ENCODE assay signal across 26 cellular contexts in the genomic region with DNA sequence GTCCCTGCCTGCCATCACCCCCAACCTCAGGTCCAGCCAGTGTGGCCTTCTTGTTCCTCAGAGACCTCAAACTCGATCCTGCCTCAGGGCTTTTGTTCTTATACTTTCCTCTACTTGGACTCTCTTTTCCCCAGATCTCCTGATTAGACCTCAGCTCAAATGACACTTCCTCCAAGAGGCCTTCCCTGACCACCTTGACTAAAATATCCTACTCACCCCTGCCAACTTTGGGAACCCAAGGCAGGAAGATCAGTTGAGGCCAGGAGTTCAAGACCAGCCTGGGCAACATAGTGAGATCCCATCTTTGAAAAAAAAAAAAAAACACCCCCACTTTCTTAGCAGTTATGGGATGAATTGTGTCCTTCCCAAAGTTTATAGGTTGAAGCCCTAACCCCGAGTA.
DNase-seq lines count a peak whose midpoint lies in the region; ATAC-seq and TF ChIP-seq lines count a peak whose summit lies in the region.
"Had no signal": no experiment of that assay in that cellular context is flagged by ENCODE, and none has a peak within 500 bp of the region (broad histone marks: within the 10 kb centered on the region; RNA-seq: fewer than 3 reads in every experiment).

No MANE protein-coding gene starts in this region.

- H2BK20ac ChIP-seq in IMR-90 (ENCODE audit: low read depth, low read length), result no peak overlapping the region

- peaks cover 0 to 13% (median 5%) of the 10 kb centered on the region in 7 donors for H3K9me3 Mint-ChIP-seq in CD4-positive, CD25-positive, alpha-beta regulatory T cell
- H3K9me3 Mint-ChIP-seq in endodermal cell, result peaks cover 15% of the 10 kb centered on the region
- H3K9me3 Mint-ChIP-seq in naive thymus-derived CD8-positive, alpha-beta T cell, result peaks cover 0 to 10% (median 4%) of the 10 kb centered on the region in 9 donors

- no peak overlapping the region for H3K4me3 Mint-ChIP-seq in CD4-positive, CD25-positive, alpha-beta regulatory T cell
- no peak overlapping the region for H3K4me3 Mint-ChIP-seq in endodermal cell
- no peak overlapping the region for H3K4me3 Mint-ChIP-seq in naive thymus-derived CD8-positive, alpha-beta T cell
- H3K4me3 Mint-ChIP-seq: CD8-positive, alpha-beta T cell; T-cell had no signal

- H3K23ac ChIP-seq in IMR-90 (ENCODE audit: low read depth, low read length), result no peak overlapping the region

- no peak for TF ChIP-seq RAD21 in IMR-90 (IDR thresholded peaks at IDR 0.05; ENCODE audit: low read length)

- no peak overlapping the region for H3K4me3 ChIP-seq in CD4-positive, CD25-positive, alpha-beta regulatory T cell (ENCODE audit: low read depth, low read length)
- H3K4me3 ChIP-seq in IMR-90 (ENCODE audit: insufficient read depth, low read depth, low read length) (no peak overlapping the region), OCI-LY7 (ENCODE audit: low read depth, low read length, poor library complexity, severe bottlenecking) (peak overlapping the region; percentile 38), endodermal cell (ENCODE audit: low read length) (no peak overlapping the region), colonic mucosa (no peak overlapping the region)
- H3K4me3 ChIP-seq: BLaER1 treated with 17β-estradiol and CSF1 and Interleukin-3, amounts not matched to agents 10 nM and 100 nM; PC-9; SJSA1 had no signal

- 60% methylated on average over 2 of the region's 2 CpGs; no CpG with 5 or more reads in 1 of the 2 experiments for WGBS in IMR-90 (ENCODE audit: extremely low coverage in 2 of 2, insufficient read length in 1 of 2), 2 experiments
- 91 to 92% methylated on average over 2 of the region's 2 CpGs for WGBS in endodermal cell (ENCODE audit: insufficient coverage in 1 of 2, insufficient read length in 1 of 2), 2 experiments

- no peak overlapping the region for H2AFZ ChIP-seq in IMR-90 (replicated peaks; ENCODE audit: low read length, poor library complexity)
- no peak overlapping the region; the same call in 1 of the 2 replicates for H2AFZ ChIP-seq in OCI-LY7 (ENCODE audit: low read length)

- H3K27ac ChIP-seq in CD4-positive, CD25-positive, alpha-beta regulatory T cell (ENCODE audit: insufficient read depth, low read length, poor library complexity, severe bottlenecking), result no peak overlapping the region
- no peak overlapping the region for H3K27ac ChIP-seq in IMR-90 (ENCODE audit: insufficient read depth, low read length)
- peak overlapping the region; percentile 97 for H3K27ac ChIP-seq in OCI-LY7 (ENCODE audit: low read depth, low read length, poor library complexity, severe bottlenecking)
- no peak overlapping the region for H3K27ac ChIP-seq in endodermal cell (ENCODE audit: low read depth, low read length)
- no peak overlapping the region for H3K27ac ChIP-seq in colonic mucosa
- H3K27ac ChIP-seq in substantia nigra (ENCODE audit: low read depth, low read length, poor library complexity, severe bottlenecking), result no peak overlapping the region
- H3K27ac ChIP-seq: BLaER1 treated with 17β-estradiol and CSF1 and Interleukin-3, amounts not matched to agents 10 nM and 100 nM; PC-9; SJSA1 had no signal

- H3K9me2 ChIP-seq in OCI-LY7 (ENCODE audit: insufficient read depth, low read length), result no peaks in the 10 kb centered on the region

- no peak overlapping the region for H2AK9ac ChIP-seq in IMR-90 (replicated peaks; ENCODE audit: low read depth, low read length, poor library complexity)

- no peaks in the 10 kb centered on the region for H3K27me3 ChIP-seq in CD4-positive, CD25-positive, alpha-beta regulatory T cell (ENCODE audit: control insufficient read depth, insufficient read depth, low read length)
- H3K27me3 ChIP-seq in IMR-90 (ENCODE audit: control insufficient read depth, insufficient read depth, low read length) (no peaks in the 10 kb centered on the region), endodermal cell (ENCODE audit: control insufficient read depth, insufficient read depth, low read length, poor library complexity, severe bottlenecking) (no peaks in the 10 kb centered on the region), colonic mucosa (no peaks in the 10 kb centered on the region)
- H3K27me3 ChIP-seq: BLaER1 treated with 17β-estradiol and CSF1 and Interleukin-3, amounts not matched to agents 10 nM and 100 nM; SJSA1 had no signal

- peak overlapping the region; percentile 13 for H2AK5ac ChIP-seq in IMR-90 (ENCODE audit: low read depth, low read length)

- no TSS peak for BruUV-seq in IMR-90 (replicated peaks; lab: Mats Ljungman, UMichigan)
- BruUV-seq in OCI-LY7 (replicated peaks; lab: Mats Ljungman, UMichigan), result no TSS peak

- H3K36me3 ChIP-seq in CD4-positive, CD25-positive, alpha-beta regulatory T cell (ENCODE audit: control insufficient read depth, insufficient read depth, low read length), result no peaks in the 10 kb centered on the region
- H3K36me3 ChIP-seq in IMR-90 (ENCODE audit: control insufficient read depth, insufficient read depth, low read length) (no peaks in the 10 kb centered on the region), OCI-LY7 (ENCODE audit: insufficient read depth, low read length) (no peaks in the 10 kb centered on the region; the same call in 1 of the 2 replicates), endodermal cell (ENCODE audit: control insufficient read depth, insufficient read depth, low read length) (no peaks in the 10 kb centered on the region), colonic mucosa (no peaks in the 10 kb centered on the region)
- H3K36me3 ChIP-seq: BLaER1 treated with 17β-estradiol and CSF1 and Interleukin-3, amounts not matched to agents 10 nM and 100 nM; SJSA1 had no signal

- peaks cover 0 to 3% of the 10 kb centered on the region in 2 experiments; a peak in 1 of 4 replicates for H3K79me1 ChIP-seq in IMR-90 (ENCODE audit: low read depth in 1 of 2, low read length in 2 of 2)

- TF ChIP-seq CTCF in IMR-90 (conservative IDR thresholded peaks at IDR 0.05; ENCODE audit: low read depth, low read length) (no peak), OCI-LY7 (conservative IDR thresholded peaks at IDR 0.05; ENCODE audit: low read length) (no peak), endodermal cell (conservative IDR thresholded peaks at IDR 0.05) (no peak), colonic mucosa (IDR thresholded peaks at IDR 0.05) (no peak)

- no peak overlapping the region for H3K14ac ChIP-seq in IMR-90 (replicated peaks; ENCODE audit: low read depth, low read length)

- no peak overlapping the region for H2BK15ac ChIP-seq in IMR-90 (ENCODE audit: low read depth, low read length)

- CTCF ChIA-PET in IMR-90 (lab: Yijun Ruan, JAX), result no interaction called here
- CTCF ChIA-PET in OCI-LY7 (lab: Charles Lee; ENCODE audit: unreplicated experiment), result interaction anchor here (1.4 kb wide), 1 partner anchor 22 kb away, joined by 7 read pairs; no protein-coding TSS in a partner anchor

- DNase-seq in CD4-positive, CD25-positive, alpha-beta regulatory T cell, result no peak
- DNase-seq in IMR-90, result no peak
- DNase-seq in OCI-LY7 (ENCODE audit: low spot score), result no peak
- no peak for DNase-seq in endodermal cell
- no peak for DNase-seq in naive thymus-derived CD8-positive, alpha-beta T cell
- no peak for DNase-seq in cerebellar cortex (ENCODE audit: low spot score)
- DNase-seq in colonic mucosa, result no peak
- DNase-seq in substantia nigra (lab: John Stamatoyannopoulos, UW), result no peak
- DNase-seq: AML-193; CD8-positive, alpha-beta T cell; DMS 273 treated with DMSO at 0.1 percent for 48 hours; DMS79; EL; GDM1; HCEC 1CT; NCI-H1105 treated with DMSO at 0.1 percent for 48 hours; NCI-H146; NCI-H1930; NCI-H2107; NCI-H524; NCI-H748 treated with DMSO at 0.1 percent for 48 hours; PC-9; Right ventricle myocardium superior; T-cell had no signal

- no peak overlapping the region for H3K56ac ChIP-seq in IMR-90 (ENCODE audit: extremely low read depth, insufficient read depth, low read length)

- in situ Hi-C loops in IMR-90 (cut with MboI; ENCODE audit: low sequenced_read_pairs), result no loop called here

- H3K9me1 ChIP-seq in IMR-90 (ENCODE audit: insufficient read depth, low read length), result peaks cover 8% of the 10 kb centered on the region

- TF ChIP-seq POLR2A in IMR-90 (IDR thresholded peaks at IDR 0.05; ENCODE audit: low read depth, low read length), result no peak

- no peaks in the 10 kb centered on the region for H3K4me1 ChIP-seq in CD4-positive, CD25-positive, alpha-beta regulatory T cell (ENCODE audit: control insufficient read depth, insufficient read depth, low read length, poor library complexity, severe bottlenecking)
- H3K4me1 ChIP-seq in IMR-90 (ENCODE audit: control insufficient read depth, insufficient read depth, low read length) (peaks cover 14% of the 10 kb centered on the region), OCI-LY7 (ENCODE audit: insufficient read depth, low read length, poor library complexity, severe bottlenecking) (peaks cover 92% of the 10 kb centered on the region), endodermal cell (ENCODE audit: control insufficient read depth, insufficient read depth, low read length) (peaks cover 5% of the 10 kb centered on the region), colonic mucosa (no peaks in the 10 kb centered on the region)

- H2BK5ac ChIP-seq in IMR-90 (ENCODE audit: low read depth, low read length, poor library complexity, severe bottlenecking), result no peak overlapping the region

- peaks cover 9% of the 10 kb centered on the region for H3K27me3 Mint-ChIP-seq in CD4-positive, CD25-positive, alpha-beta regulatory T cell
- no peaks in the 10 kb centered on the region for H3K27me3 Mint-ChIP-seq in endodermal cell (ENCODE audit: insufficient read depth)
- H3K27me3 Mint-ChIP-seq in naive thymus-derived CD8-positive, alpha-beta T cell, result peaks cover 0 to 3% (median 0%) of the 10 kb centered on the region in 5 donors
- H3K27me3 Mint-ChIP-seq: T-cell had no signal

- H3K9me3 ChIP-seq in CD4-positive, CD25-positive, alpha-beta regulatory T cell (ENCODE audit: control insufficient read depth in 2 of 2, low read length in 2 of 2), result peaks cover 0 to 5% of the 10 kb centered on the region in 2 experiments
- H3K9me3 ChIP-seq in IMR-90 (ENCODE audit: control insufficient read depth, insufficient read depth, low read length), result peaks cover 1% of the 10 kb centered on the region; the same call in 1 of the 2 replicates
- peaks cover 14% of the 10 kb centered on the region; the same call in 1 of the 2 replicates for H3K9me3 ChIP-seq in OCI-LY7 (ENCODE audit: low read length)
- H3K9me3 ChIP-seq in endodermal cell (ENCODE audit: control insufficient read depth, low read length), result peaks cover under 1% of the 10 kb centered on the region
- H3K9me3 ChIP-seq in colonic mucosa, result no peaks in the 10 kb centered on the region
- H3K9me3 ChIP-seq: SJSA1 had no signal

- peak overlapping the region in 2 of 3 donors; percentile 8 to 62 for H3K27ac Mint-ChIP-seq in CD4-positive, CD25-positive, alpha-beta regulatory T cell
- peak overlapping the region; percentile 16 for H3K27ac Mint-ChIP-seq in endodermal cell
- H3K27ac Mint-ChIP-seq in naive thymus-derived CD8-positive, alpha-beta T cell, result peak overlapping the region in 2 of 10 donors; percentile 59 to 73
- H3K27ac Mint-ChIP-seq: CD8-positive, alpha-beta T cell; T-cell had no signal

- H3K4ac ChIP-seq in IMR-90 (ENCODE audit: low read depth, low read length), result 0 out of 2 replicates have a peak overlapping the region, but pooled peaks have one; percentile 2

- H3K4me2 ChIP-seq in IMR-90 (ENCODE audit: low read depth, low read length), result no peak overlapping the region
- H3K4me2 ChIP-seq in OCI-LY7 (ENCODE audit: low read length), result peak overlapping the region; percentile 70
- H3K4me2 ChIP-seq: BLaER1 treated with 17β-estradiol and CSF1 and Interleukin-3, amounts not matched to agents 10 nM and 100 nM had no signal

- peak overlapping the region; percentile 30 for H3K18ac ChIP-seq in IMR-90 (ENCODE audit: low read depth, low read length)

- H3K4me1 Mint-ChIP-seq in CD4-positive, CD25-positive, alpha-beta regulatory T cell, result peaks cover 0 to 4% (median 2%) of the 10 kb centered on the region in 4 donors
- H3K4me1 Mint-ChIP-seq in endodermal cell, result peaks cover 6% of the 10 kb centered on the region
- H3K4me1 Mint-ChIP-seq in naive thymus-derived CD8-positive, alpha-beta T cell, result peaks cover 0 to 4% (median 3%) of the 10 kb centered on the region in 4 donors

- no peak for ATAC-seq in CD4-positive, CD25-positive, alpha-beta regulatory T cell (ENCODE audit: low read depth in 2 of 2)
- ATAC-seq in IMR-90 (ENCODE audit: low read depth), result no peak
- no peak for ATAC-seq in naive thymus-derived CD8-positive, alpha-beta T cell
- ATAC-seq: CD8-positive, alpha-beta T cell; T-cell had no signal

- H4K20me1 ChIP-seq in IMR-90 (ENCODE audit: insufficient read depth, low read length) (peaks cover 4% of the 10 kb centered on the region; the same call in 1 of the 2 replicates), OCI-LY7 (ENCODE audit: insufficient read depth, low read length) (no peaks in the 10 kb centered on the region)
- H4K20me1 ChIP-seq: BLaER1 treated with 17β-estradiol and CSF1 and Interleukin-3, amounts not matched to agents 10 nM and 100 nM had no signal

- intact Hi-C loops in IMR-90 (cut with micrococcal nuclease), result no loop called here
- intact Hi-C loops in OCI-LY7 (cut with micrococcal nuclease; ENCODE audit: unreplicated experiment), result loop anchor here (5.0 kb wide), 2 partner anchors 138 to 197 kb away; partner anchors contain the start of gene E2F1
- intact Hi-C loops in colonic mucosa (cut with DNase I), result no loop called here

- no peaks in the 10 kb centered on the region for H3K36me3 Mint-ChIP-seq in CD4-positive, CD25-positive, alpha-beta regulatory T cell
- no peaks in the 10 kb centered on the region for H3K36me3 Mint-ChIP-seq in endodermal cell (ENCODE audit: low read depth)
- peaks cover 0 to 6% (median 0%) of the 10 kb centered on the region in 3 donors for H3K36me3 Mint-ChIP-seq in naive thymus-derived CD8-positive, alpha-beta T cell
- H3K36me3 Mint-ChIP-seq: CD8-positive, alpha-beta T cell; T-cell had no signal

- no peak overlapping the region for H2BK120ac ChIP-seq in IMR-90 (ENCODE audit: low read depth, low read length)

- H3K79me2 ChIP-seq in OCI-LY7 (ENCODE audit: insufficient read depth, low read depth, low read length), result no peaks in the 10 kb centered on the region

- peak overlapping the region; percentile 8; the same call in 1 of the 2 replicates for H4K5ac ChIP-seq in IMR-90 (ENCODE audit: low read depth, low read length)

- peak overlapping the region; percentile 8; the same call in 1 of the 2 replicates for H4K91ac ChIP-seq in IMR-90 (ENCODE audit: insufficient read depth, low read depth, low read length)

- dilution Hi-C loops in IMR-90 (cut with HindIII; ENCODE audit: low sequenced_read_pairs, unreplicated experiment), result no loop called here

- POLR2A ChIA-PET in IMR-90 (lab: Charles Lee; ENCODE audit: unreplicated experiment) (no interaction called here), OCI-LY7 (lab: Charles Lee) (interaction anchor here (0.6 to 2.6 kb wide), 5 partner anchors 9 to 50 kb away, joined by 3 to 11 read pairs (median 9); no protein-coding TSS in a partner anchor)
- POLR2A ChIA-PET in naive thymus-derived CD8-positive, alpha-beta T cell (lab: Charles Lee), result interaction anchor here (0.7 kb wide), 1 partner anchor 77 kb away, joined by 3 read pairs; no protein-coding TSS in a partner anchor

- no peak overlapping the region for H4K8ac ChIP-seq in IMR-90 (ENCODE audit: low read depth in 2 of 2, low read length in 2 of 2)

- H3K9ac ChIP-seq in IMR-90 (ENCODE audit: low read depth, low read length), result no peak overlapping the region
- H3K9ac ChIP-seq in endodermal cell (ENCODE audit: extremely low read depth, low read length, poor library complexity, severe bottlenecking), result no peak overlapping the region
- H3K9ac ChIP-seq in colonic mucosa (ENCODE audit: low read depth in 2 of 2, low read length in 2 of 2), result no peak overlapping the region
- H3K9ac ChIP-seq: BLaER1 treated with 17β-estradiol and CSF1 and Interleukin-3, amounts not matched to agents 10 nM and 100 nM had no signal
